ENCODE assay signal across 12 cellular contexts in genomic region chr18:28045176-28045810, GRCh38.
DNase-seq lines count a peak whose midpoint lies in the region; ATAC-seq and TF ChIP-seq lines count a peak whose summit lies in the region.
"Had no signal": no experiment of that assay in that cellular context is flagged by ENCODE, and none has a peak within 500 bp of the region (broad histone marks: within the 10 kb centered on the region; RNA-seq: fewer than 3 reads in every experiment).

No MANE protein-coding gene starts in this region.

- H3K4me1 ChIP-seq in adipocyte (ENCODE audit: control insufficient read depth, insufficient read depth, low read length) (no peaks in the 10 kb centered on the region), tibial artery (no peaks in the 10 kb centered on the region)

- H3K36me3 ChIP-seq in adipocyte (ENCODE audit: control insufficient read depth, insufficient read depth, low read length, severe bottlenecking) (no peaks in the 10 kb centered on the region), tibial artery (no peaks in the 10 kb centered on the region)
- H3K36me3 ChIP-seq: right lobe of liver had no signal

- ATAC-seq in HG03342 (IDR thresholded peaks at IDR 0.05; ENCODE audit: unreplicated experiment) (no peak), GM19463 (IDR thresholded peaks at IDR 0.05; ENCODE audit: unreplicated experiment) (no peak), GM19397 (IDR thresholded peaks at IDR 0.05; ENCODE audit: unreplicated experiment) (no peak)

- intact Hi-C loops in tibial artery (cut with DNase I; ENCODE audit: low total_unique reads) = no loop called here

- TF ChIP-seq CTCF in tibial artery (IDR thresholded peaks at IDR 0.05) = no peak

- no peaks in the 10 kb centered on the region for H3K27me3 ChIP-seq in adipocyte (replicated peaks; ENCODE audit: control insufficient read depth, insufficient read depth, low read length)
- H3K27me3 ChIP-seq in tibial artery = no peaks in the 10 kb centered on the region
- H3K27me3 ChIP-seq: right lobe of liver had no signal

- in situ Hi-C loops in Caki2 (cut with HindIII; ENCODE audit: low pct_unique_long_range_greater_than_20kb, low sequenced_read_pairs) = no loop called here

- H3K9me3 ChIP-seq in adipocyte (ENCODE audit: control insufficient read depth, low read length) (no peaks in the 10 kb centered on the region), tibial artery (no peaks in the 10 kb centered on the region)
- H3K9me3 ChIP-seq: right lobe of liver had no signal

- DNase-seq in Caki2 (ENCODE audit: low read depth) (peak; percentile 42), NCI-H1105 treated with DMSO at 0.1 percent for 48 hours (lab: John Stamatoyannopoulos, UW) (peak; percentile 66), adipocyte (ENCODE audit: low read depth) (peak; percentile 65), kidney glomerular epithelial cell (lab: John Stamatoyannopoulos, UW) (peak; percentile 82), tibial artery (no peak)
- DNase-seq: activated CD4-positive, alpha-beta T cell treated with anti-CD3 and anti-CD28 coated beads for 1 hour; amniotic stem cell; right lobe of liver; stimulated activated naive CD4-positive, alpha-beta T cell treated with Interleukin-2 at 50 U/mL for 16 hours had no signal

- no peak overlapping the region for H3K4me3 ChIP-seq in adipocyte (ENCODE audit: low read length)
- H3K4me3 ChIP-seq in tibial artery = no peak overlapping the region
- H3K4me3 ChIP-seq: right lobe of liver had no signal

- no peak overlapping the region for H3K9ac ChIP-seq in adipocyte (ENCODE audit: low read length)

- H3K27ac ChIP-seq in tibial artery = no peak overlapping the region
- H3K27ac ChIP-seq: right lobe of liver had no signal

Comparison
In these comparisons a context has a peak if more than half of its experiments do, and no peak if none do; other contexts are left out.
1. DNase-seq: peak in Caki2 (single experiment), NCI-H1105 treated with DMSO at 0.1 percent for 48 hours (single experiment), adipocyte (single experiment) and kidney glomerular epithelial cell (single experiment); none in tibial artery (0 of 2).